1 cellular context compared by ENCODE assay signal in the genomic region with DNA sequence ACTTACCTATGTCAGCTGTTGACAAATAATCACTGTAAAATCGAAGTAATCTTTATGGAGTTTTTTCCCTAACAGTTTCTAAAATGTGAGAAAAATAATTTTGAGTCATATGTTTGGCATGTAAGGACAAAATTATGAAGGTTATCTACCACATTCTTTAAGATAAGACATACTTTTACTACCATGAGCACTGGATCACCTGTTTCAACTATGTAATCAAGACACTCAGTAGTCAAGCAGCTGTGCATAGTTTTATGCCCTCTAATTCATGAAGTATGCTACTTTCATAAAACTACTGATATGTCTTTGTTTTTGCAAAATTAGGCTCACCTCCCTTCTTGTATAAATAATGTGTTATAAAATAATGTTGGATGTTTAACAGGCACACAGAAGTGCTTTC.
TF ChIP-seq lines count a peak whose summit lies in the region.

No MANE protein-coding gene starts in this region.

TF ChIP-seq in IMR-90, 13 proteins besides CTCF, POLR2A, EP300 and RAD21 (continued from another document):
- TF ChIP-seq RFX5 (IDR thresholded peaks at IDR 0.05; ENCODE audit: low read depth, low read length) (no peak), CEBPB (IDR thresholded peaks at IDR 0.05; ENCODE audit: low read depth, low read length) (no peak), CHD1 (IDR thresholded peaks at IDR 0.05; ENCODE audit: low read depth, low read length) (no peak), MXI1 (IDR thresholded peaks at IDR 0.05; ENCODE audit: borderline replicate concordance, low read depth, low read length) (no peak), SMC3 (IDR thresholded peaks at IDR 0.05; ENCODE audit: low read depth, low read length) (no peak), RCOR1 (IDR thresholded peaks at IDR 0.05; ENCODE audit: insufficient replicate concordance, low read length) (no peak), FOS (IDR thresholded peaks at IDR 0.05; ENCODE audit: low read depth, low read length) (no peak), MAFK (IDR thresholded peaks at IDR 0.05; ENCODE audit: low read depth, low read length) (no peak)
- TF ChIP-seq, protein P1, sequence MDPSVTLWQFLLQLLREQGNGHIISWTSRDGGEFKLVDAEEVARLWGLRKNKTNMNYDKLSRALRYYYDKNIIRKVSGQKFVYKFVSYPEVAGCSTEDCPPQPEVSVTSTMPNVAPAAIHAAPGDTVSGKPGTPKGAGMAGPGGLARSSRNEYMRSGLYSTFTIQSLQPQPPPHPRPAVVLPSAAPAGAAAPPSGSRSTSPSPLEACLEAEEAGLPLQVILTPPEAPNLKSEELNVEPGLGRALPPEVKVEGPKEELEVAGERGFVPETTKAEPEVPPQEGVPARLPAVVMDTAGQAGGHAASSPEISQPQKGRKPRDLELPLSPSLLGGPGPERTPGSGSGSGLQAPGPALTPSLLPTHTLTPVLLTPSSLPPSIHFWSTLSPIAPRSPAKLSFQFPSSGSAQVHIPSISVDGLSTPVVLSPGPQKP (IDR thresholded peaks at IDR 0.05; ENCODE audit: borderline replicate concordance, low read depth, low read length), result no peak
